Comparison of ENCODE assay signal across 17 cellular contexts in genomic region chr1:167927075-167927754, GRCh38. TPM values are rescaled to one million over a fixed set of nuclear protein-coding genes. Genes with fewer than 3 reads are reported as not detected.
DNase-seq lines count a peak whose midpoint lies in the region; ATAC-seq, FAIRE-seq and TF ChIP-seq lines count a peak whose summit lies in the region.
"Had no signal": no experiment of that assay in that cellular context is flagged by ENCODE, and none has a peak within 500 bp of the region (broad histone marks: within the 10 kb centered on the region; RNA-seq: fewer than 3 reads in every experiment).

No MANE protein-coding gene starts in this region.

- BruUV-seq in MCF 10A (replicated peaks; lab: Mats Ljungman, UMichigan) = no TSS peak

- ATAC-seq in HG03342 (IDR thresholded peaks at IDR 0.05; ENCODE audit: unreplicated experiment) = peak; percentile 63
- ATAC-seq: natural killer cell treated with Interleukin-12 subunit alpha and Interleukin-12 subunit beta and Interleukin-15 and Interleukin-18, amount 100 ng/mL, for 72 hours; stimulated activated effector memory CD8-positive, alpha-beta T cell treated with anti-CD3 and anti-CD28 coated beads, Interleukin-12 subunit alpha, Interleukin-12 subunit beta, amount 100 ng/mL, for 72 hours had no signal

- no peaks in the 10 kb centered on the region for H3K9me2 ChIP-seq in SK-N-SH

- DNase-seq in NCI-H2171 treated with DMSO at 0.1 percent for 48 hours (lab: John Stamatoyannopoulos, UW) (peak; percentile 30), NCI-H2171 (lab: John Stamatoyannopoulos, UW) (no peak), kidney (no peak), tibial nerve (ENCODE audit: low spot score in 2 of 2) (no peak), MCF 10A (ENCODE audit: unreplicated experiment) (no peak), iPS-NIHi11 (ENCODE audit: low spot score) (no peak), SK-N-SH (no peak)
- DNase-seq: brain microvascular endothelial cell, MV-4-11 had no signal

- H3K79me2 ChIP-seq in SK-N-SH (ENCODE audit: insufficient read depth) = peaks cover 52% of the 10 kb centered on the region

- no peak overlapping the region for H2AFZ ChIP-seq in SK-N-SH (ENCODE audit: low read depth)

- H3K27me3 ChIP-seq in tibial nerve = no peaks in the 10 kb centered on the region
- no peaks in the 10 kb centered on the region for H3K27me3 ChIP-seq in SK-N-SH (ENCODE audit: insufficient read depth)
- H3K27me3 ChIP-seq: brain microvascular endothelial cell had no signal

- WGBS in tibial nerve, 2 donors = 79 to 80% methylated on average over 4 of the region's 4 CpGs
- 79% methylated on average over 4 of the region's 4 CpGs for WGBS in SK-N-SH (ENCODE audit: low lambda C conversion rate)

- H3K36me3 ChIP-seq in kidney (ENCODE audit: control insufficient read depth in 1 of 2, insufficient read depth in 2 of 2, low read length in 2 of 2) (peaks cover 0 to 8% of the 10 kb centered on the region in 2 donors), tibial nerve (no peaks in the 10 kb centered on the region), SK-N-SH (replicated peaks in 1 of 2; ENCODE audit: control insufficient read depth in 1 of 2, insufficient read depth in 2 of 2, low read length in 1 of 2) (peaks cover 0 to 5% of the 10 kb centered on the region in 2 experiments)
- H3K36me3 ChIP-seq: brain microvascular endothelial cell had no signal

- no peak for TF ChIP-seq EP300 in tibial nerve (IDR thresholded peaks at IDR 0.05)
- no peak for TF ChIP-seq EP300 in SK-N-SH (IDR thresholded peaks at IDR 0.05; ENCODE audit: borderline replicate concordance in 1 of 2, low read depth in 1 of 2, low read length in 1 of 2)

- no peak overlapping the region for H3K4me3 Mint-ChIP-seq in MCF 10A (ENCODE audit: unreplicated experiment)
- H3K4me3 Mint-ChIP-seq: natural killer cell treated with Interleukin-12 subunit alpha and Interleukin-12 subunit beta and Interleukin-15 and Interleukin-18, amount 100 ng/mL, for 72 hours; stimulated activated effector memory CD8-positive, alpha-beta T cell treated with anti-CD3 and anti-CD28 coated beads, Interleukin-12 subunit alpha, Interleukin-12 subunit beta, amount 100 ng/mL, for 72 hours had no signal

- peak; percentile 38 for FAIRE-seq in kidney (lab: Jason Lieb, UNC)
- FAIRE-seq: D721Med, GM12891, H1 had no signal

- H3F3A ChIP-seq in SK-N-SH (replicated peaks; ENCODE audit: insufficient read depth) = peaks cover 7% of the 10 kb centered on the region

- intact Hi-C loops in kidney (cut with DNase I) = no loop called here
- intact Hi-C loops in MCF 10A (cut with micrococcal nuclease) = no loop called here

- TF ChIP-seq CTCF in kidney (IDR thresholded peaks at IDR 0.05; ENCODE audit: borderline replicate concordance, extremely low read depth, insufficient read depth) (no peak), tibial nerve (IDR thresholded peaks at IDR 0.05) (no peak), MCF 10A (IDR thresholded peaks at IDR 0.05; ENCODE audit: unreplicated experiment) (no peak), SK-N-SH (IDR thresholded peaks at IDR 0.05) (no peak)

- no peaks in the 10 kb centered on the region for H4K20me1 ChIP-seq in SK-N-SH (ENCODE audit: insufficient read depth)

- H3K27ac ChIP-seq in kidney (ENCODE audit: low read depth in 2 of 2, low read length in 2 of 2) (peak overlapping the region in 1 of 2 donors; percentile 39), tibial nerve (no peak overlapping the region), SK-N-SH (ENCODE audit: low read depth in 2 of 2, low read length in 1 of 2) (no peak overlapping the region)
- H3K27ac ChIP-seq: brain microvascular endothelial cell had no signal

- H3K4me1 Mint-ChIP-seq in MCF 10A (ENCODE audit: insufficient read depth, unreplicated experiment) = peaks cover 15% of the 10 kb centered on the region
- H3K4me1 Mint-ChIP-seq: stimulated activated effector memory CD8-positive, alpha-beta T cell treated with anti-CD3 and anti-CD28 coated beads, Interleukin-12 subunit alpha, Interleukin-12 subunit beta, amount 100 ng/mL, for 72 hours had no signal

- no peaks in the 10 kb centered on the region for H3K9me3 ChIP-seq in kidney (ENCODE audit: control insufficient read depth in 1 of 2, low read length in 2 of 2)
- H3K9me3 ChIP-seq in tibial nerve = no peaks in the 10 kb centered on the region
- H3K9me3 ChIP-seq in SK-N-SH = no peaks in the 10 kb centered on the region

- no peaks in the 10 kb centered on the region for H3K27me3 Mint-ChIP-seq in MCF 10A (ENCODE audit: insufficient read depth, unreplicated experiment)
- H3K27me3 Mint-ChIP-seq: natural killer cell treated with Interleukin-12 subunit alpha and Interleukin-12 subunit beta and Interleukin-15 and Interleukin-18, amount 100 ng/mL, for 72 hours had no signal

- no peak overlapping the region for H3K27ac Mint-ChIP-seq in MCF 10A (ENCODE audit: low read depth, unreplicated experiment)
- H3K27ac Mint-ChIP-seq: natural killer cell treated with Interleukin-12 subunit alpha and Interleukin-12 subunit beta and Interleukin-15 and Interleukin-18, amount 100 ng/mL, for 72 hours; stimulated activated effector memory CD8-positive, alpha-beta T cell treated with anti-CD3 and anti-CD28 coated beads, Interleukin-12 subunit alpha, Interleukin-12 subunit beta, amount 100 ng/mL, for 72 hours had no signal

- POLR2A ChIA-PET in MCF 10A (lab: Yijun Ruan, JAX) = interaction anchor here (0.6 to 4.8 kb wide), 5 partner anchors 8 to 420 kb away, joined by 3 to 49 read pairs (median 4); partner anchors contain the start of genes DCAF6 and MPC2
- POLR2A ChIA-PET in SK-N-SH (lab: Yijun Ruan, JAX) = no interaction called here

- no peak for TF ChIP-seq RAD21 in SK-N-SH (IDR thresholded peaks at IDR 0.05; ENCODE audit: low read length)

- H3K4me1 ChIP-seq in kidney (ENCODE audit: control insufficient read depth in 1 of 2, insufficient read depth in 1 of 2, low read depth in 1 of 2, low read length in 2 of 2) (peaks cover 2 to 17% of the 10 kb centered on the region in 2 donors), tibial nerve (peaks cover 0 to 17% (median under 1%) of the 10 kb centered on the region in 4 donors), SK-N-SH (ENCODE audit: control insufficient read depth in 1 of 2, insufficient read depth in 2 of 2, low read depth in 1 of 2, low read length in 1 of 2) (peaks cover 0 to 3% of the 10 kb centered on the region in 2 experiments; a peak in 3 of 4 replicates)

- H3K9ac ChIP-seq in kidney (ENCODE audit: low read length in 2 of 2) (no peak overlapping the region), SK-N-SH (no peak overlapping the region)

- no peak overlapping the region for H3K4me2 ChIP-seq in SK-N-SH

- H3K9me3 Mint-ChIP-seq in MCF 10A (ENCODE audit: unreplicated experiment) = no peaks in the 10 kb centered on the region
- H3K9me3 Mint-ChIP-seq: natural killer cell treated with Interleukin-12 subunit alpha and Interleukin-12 subunit beta and Interleukin-15 and Interleukin-18, amount 100 ng/mL, for 72 hours; stimulated activated effector memory CD8-positive, alpha-beta T cell treated with anti-CD3 and anti-CD28 coated beads, Interleukin-12 subunit alpha, Interleukin-12 subunit beta, amount 100 ng/mL, for 72 hours had no signal

- no peaks in the 10 kb centered on the region for H3K36me3 Mint-ChIP-seq in MCF 10A (ENCODE audit: insufficient read depth, unreplicated experiment)
- H3K36me3 Mint-ChIP-seq: natural killer cell treated with Interleukin-12 subunit alpha and Interleukin-12 subunit beta and Interleukin-15 and Interleukin-18, amount 100 ng/mL, for 72 hours; stimulated activated effector memory CD8-positive, alpha-beta T cell treated with anti-CD3 and anti-CD28 coated beads, Interleukin-12 subunit alpha, Interleukin-12 subunit beta, amount 100 ng/mL, for 72 hours had no signal

- H3K4me3 ChIP-seq in kidney (ENCODE audit: low read length in 2 of 2) (peak overlapping the region; percentile 24 to 46), tibial nerve (no peak overlapping the region), SK-N-SH (ENCODE audit: low read depth in 2 of 2, low read length in 1 of 2) (no peak overlapping the region)

- TF ChIP-seq POLR2A in tibial nerve (IDR thresholded peaks at IDR 0.05) = no peak

- CTCF ChIA-PET in MCF 10A (lab: Yijun Ruan, JAX) (interaction anchor here (0.9 to 1.1 kb wide), 5 partner anchors 9 to 79 kb away, joined by 3 to 5 read pairs (median 3); partner anchors contain the start of gene ADCY10), SK-N-SH (lab: Yijun Ruan, JAX) (interaction anchor here (1.1 kb wide), 1 partner anchor 11 kb away, joined by 3 read pairs; no protein-coding TSS in a partner anchor)

TF ChIP-seq in SK-N-SH, 30 proteins besides CTCF, POLR2A, EP300 and RAD21:
- TF ChIP-seq ELF1 (IDR thresholded peaks at IDR 0.05) (no peak), MEF2A (IDR thresholded peaks at IDR 0.05; ENCODE audit: borderline replicate concordance, low read depth) (no peak), FOSL2 (IDR thresholded peaks at IDR 0.05; ENCODE audit: borderline replicate concordance, low read depth) (no peak), SIN3A (IDR thresholded peaks at IDR 0.05; ENCODE audit: borderline replicate concordance, low read depth, low read length) (no peak)
- TF ChIP-seq, protein P1, sequence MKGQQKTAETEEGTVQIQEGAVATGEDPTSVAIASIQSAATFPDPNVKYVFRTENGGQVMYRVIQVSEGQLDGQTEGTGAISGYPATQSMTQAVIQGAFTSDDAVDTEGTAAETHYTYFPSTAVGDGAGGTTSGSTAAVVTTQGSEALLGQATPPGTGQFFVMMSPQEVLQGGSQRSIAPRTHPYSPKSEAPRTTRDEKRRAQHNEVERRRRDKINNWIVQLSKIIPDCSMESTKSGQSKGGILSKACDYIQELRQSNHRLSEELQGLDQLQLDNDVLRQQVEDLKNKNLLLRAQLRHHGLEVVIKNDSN (IDR thresholded peaks at IDR 0.05; ENCODE audit: borderline replicate concordance, low read depth) = no peak

RNA-seq across cellular contexts. Expression of gene DCAF6, which starts 9.3 kb away (rescaled TPM):
- total RNA-seq in kidney (58.8 TPM), tibial nerve (100 to 1,000 TPM in 1 of 4 donors, 10 to 100 TPM in 3; 75.7 to 118 (median 77.4) TPM), MCF 10A (2022) (57.2 and 60.8 TPM in 2 replicates)
- polyA plus RNA-seq in kidney (ENCODE audit: insufficient read depth, low read depth, low replicate concordance) (30.8 TPM), SK-N-SH (2012; rRNA removed) (31.3 and 46.1 TPM in 2 replicates)
- polyA plus RNA-seq in SK-N-SH (2012; cell fraction: cytosol; rRNA removed) = 50.7 and 65.5 TPM in 2 replicates
- polyA plus RNA-seq in SK-N-SH (2012; cell fraction: nucleus; rRNA removed) = 20.4 and 36.3 TPM in 2 replicates

RNA-seq across cellular contexts. Expression of gene MPC2, which starts 9.7 kb away (rescaled TPM):
- total RNA-seq in kidney = 127 TPM
- polyA plus RNA-seq in kidney (ENCODE audit: insufficient read depth, low read depth, low replicate concordance) = 445 TPM
- 10 to 100 TPM; 16.1 to 22.4 (median 19.1) TPM for total RNA-seq in tibial nerve
- total RNA-seq in MCF 10A (2022) = 105 and 108 TPM in 2 replicates
- polyA plus RNA-seq in SK-N-SH (2012; rRNA removed) = 15.9 and 21.0 TPM in 2 replicates
- polyA plus RNA-seq in SK-N-SH (2012; cell fraction: cytosol; rRNA removed) = 25.5 and 33.9 TPM in 2 replicates
- polyA plus RNA-seq in SK-N-SH (2012; cell fraction: nucleus; rRNA removed) = 7.0 and 8.0 TPM in 2 replicates

RNA-seq across cellular contexts. Expression of gene ADCY10, which starts 13.3 kb away (rescaled TPM):
- 0.22 TPM for total RNA-seq in kidney
- polyA plus RNA-seq in kidney (ENCODE audit: insufficient read depth, low read depth, low replicate concordance) = 0.28 TPM
- not detected for total RNA-seq in tibial nerve
- 0.12 and 0.35 TPM in 2 replicates for total RNA-seq in MCF 10A (2022)
- 0.10 and 0.15 TPM in 2 replicates for polyA plus RNA-seq in SK-N-SH (2012; rRNA removed)
- polyA plus RNA-seq in SK-N-SH (2012; cell fraction: cytosol; rRNA removed) = 0.01 and 0.07 TPM in 2 replicates
- 0.12 and 0.18 TPM in 2 replicates for polyA plus RNA-seq in SK-N-SH (2012; cell fraction: nucleus; rRNA removed)
- total RNA-seq: A172, H1, SK-MEL-5 had no signal

Comparison
In these comparisons a context has a peak if more than half of its experiments do, and no peak if none do; other contexts are left out.
1. H3K4me3 ChIP-seq: peak in kidney (2 of 2); none in tibial nerve (0 of 4) and SK-N-SH (0 of 2).